In genomic region chr19:18194208-18194530, GRCh38 we compare ENCODE assay signal across 8 cellular contexts. TPM values are rescaled to one million over a fixed set of nuclear protein-coding genes. Genes with fewer than 3 reads are reported as not detected.
DNase-seq lines count a peak whose midpoint lies in the region; ATAC-seq, FAIRE-seq and TF ChIP-seq lines count a peak whose summit lies in the region.

No MANE protein-coding gene starts in this region.

- H3K9me3 Mint-ChIP-seq in mesothelial cell of epicardium: no peaks in the 10 kb centered on the region

- H3K27ac Mint-ChIP-seq in mesothelial cell of epicardium: peak overlapping the region; percentile 95

- no peak for ATAC-seq in K562
- no peak for ATAC-seq in GM18870 (IDR thresholded peaks at IDR 0.05; ENCODE audit: unreplicated experiment)
- ATAC-seq in GM19351 (IDR thresholded peaks at IDR 0.05; ENCODE audit: unreplicated experiment): no peak

- no TSS peak for BruUV-seq in K562 (replicated peaks; lab: Mats Ljungman, UMichigan)

- no peaks in the 10 kb centered on the region for H3K9me1 ChIP-seq in K562 (ENCODE audit: control insufficient read depth, insufficient read depth, low read length)

- H3K4me1 ChIP-seq in HEK293 (ENCODE audit: control insufficient read depth, insufficient read depth, low read length) (no peaks in the 10 kb centered on the region), K562 (replicated peaks in 1 of 2; ENCODE audit: control insufficient read depth in 2 of 2, insufficient read depth in 2 of 2, low read length in 2 of 2) (peaks cover 17 to 43% of the 10 kb centered on the region in 2 experiments; a peak in 4 of 5 replicates)

- intact Hi-C loops in K562 (cut with micrococcal nuclease): no loop called here

- TF ChIP-seq CTCF in 22Rv1 (IDR thresholded peaks at IDR 0.05) (no peak), HEK293 (tag by site-specific recombination; IDR thresholded peaks at IDR 0.05) (no peak), K562 (IDR thresholded peaks at IDR 0.05 in 2 of 3, conservative IDR thresholded peaks at IDR 0.05 in 1 of 3; ENCODE audit: insufficient read depth in 2 of 3, low read depth in 1 of 3, low read length in 3 of 3) (no peak), mesothelial cell of epicardium (IDR thresholded peaks at IDR 0.05; ENCODE audit: unreplicated experiment) (no peak)

- peaks cover 17% of the 10 kb centered on the region for H3K4me1 Mint-ChIP-seq in mesothelial cell of epicardium

- H3K27ac ChIP-seq in 22Rv1 (peak overlapping the region; percentile 90), HEK293 (ENCODE audit: extremely low read depth, low read depth, low read length) (no peak overlapping the region), K562 (ENCODE audit: extremely low read depth, low read depth, low read length) (peak overlapping the region; percentile 80; the same call in 2 of the 3 replicates)

- H3K4me3 ChIP-seq in HEK293 (ENCODE audit: low read depth, low read length) (peak overlapping the region; percentile 76; the same call in 1 of the 2 replicates), K562 (peak overlapping the region; percentile 89)

- H3K9ac ChIP-seq in K562 (ENCODE audit: insufficient read depth in 1 of 2, low read depth in 2 of 2, low read length in 2 of 2): peak overlapping the region; percentile 69 to 96

- H3K36me3 Mint-ChIP-seq in mesothelial cell of epicardium: peaks cover 6% of the 10 kb centered on the region

- DNase-seq in K562 (ENCODE audit: extremely low read depth in 1 of 4, low spot score in 3 of 4) (no peak), mesothelial cell of epicardium (ENCODE audit: low spot score in 2 of 2, unreplicated experiment in 2 of 2) (no peak), urothelium cell line (ENCODE audit: low spot score) (no peak), NCI-H1092 (lab: John Stamatoyannopoulos, UW) (no peak)

- peak overlapping the region; percentile 94 for H3K4me2 ChIP-seq in K562 (ENCODE audit: insufficient read depth, low read length)

- POLR2A ChIA-PET in HEK293 (lab: Yijun Ruan, JAX): interaction anchor here (0.6 kb wide), 2 partner anchors 21 to 170 kb away, joined by 3 to 5 read pairs; no protein-coding TSS in a partner anchor
- POLR2A ChIA-PET in K562 (lab: Yijun Ruan, JAX): interaction anchor here (0.6 to 2.3 kb wide), 3 partner anchors 11 to 861 kb away, joined by 3 to 11 read pairs (median 5); no protein-coding TSS in a partner anchor

- H3K36me3 ChIP-seq in HEK293 (ENCODE audit: control insufficient read depth in 2 of 2, insufficient read depth in 1 of 2, low read length in 2 of 2) (peaks cover 0 to 24% of the 10 kb centered on the region in 2 experiments; a peak in 2 of 3 replicates), K562 (ENCODE audit: control insufficient read depth, insufficient read depth, low read length) (peaks cover 39% of the 10 kb centered on the region; the same call in 2 of the 3 replicates)

- peak; percentile 42 for FAIRE-seq in K562 (lab: Jason Lieb, UNC)
- no peak for FAIRE-seq in urothelium cell line (lab: Jason Lieb, UNC)

- CTCF ChIA-PET in HEK293 (lab: Yijun Ruan, JAX): interaction anchor here (1.3 to 1.4 kb wide), 2 partner anchors 26 to 61 kb away, joined by 3 to 4 read pairs; a partner anchor contains a TSS
- CTCF ChIA-PET in K562 (lab: Yijun Ruan, JAX; ENCODE audit: low intra/inter-chr PET ratio): no interaction called here

- WGBS in K562 (ENCODE audit: insufficient coverage, low coverage, missing lambda C conversion rate): 9% methylated on average over 8 of the region's 8 CpGs

- in situ Hi-C loops in K562 (cut with MboI): no loop called here

- TF ChIP-seq POLR2A in K562 (conservative IDR thresholded peaks at IDR 0.05): no peak

- peak overlapping the region; percentile 67; the same call in 1 of the 2 replicates for H2AFZ ChIP-seq in K562 (ENCODE audit: low read depth, low read length)

- H4K20me1 ChIP-seq in K562 (replicated peaks; ENCODE audit: control insufficient read depth, insufficient read depth, low read length): peaks cover 6% of the 10 kb centered on the region; the same call in 1 of the 2 replicates

- TF ChIP-seq RAD21 in K562 (CRISPR knock-in tag; conservative IDR thresholded peaks at IDR 0.05 in 1 of 2, IDR thresholded peaks at IDR 0.05 in 1 of 2): no peak

- no peaks in the 10 kb centered on the region for H3K9me3 ChIP-seq in HEK293 (ENCODE audit: control insufficient read depth, insufficient read depth, low read depth, low read length)
- H3K9me3 ChIP-seq in K562 (replicated peaks; ENCODE audit: control insufficient read depth, insufficient read depth, low read depth, low read length): no peaks in the 10 kb centered on the region

- no peaks in the 10 kb centered on the region for H3K27me3 ChIP-seq in K562 (ENCODE audit: control insufficient read depth in 2 of 2, insufficient read depth in 2 of 2, low read length in 2 of 2)

- peak overlapping the region; percentile 82 for H3K4me3 Mint-ChIP-seq in mesothelial cell of epicardium

- peaks cover 18% of the 10 kb centered on the region for H3K79me2 ChIP-seq in K562 (ENCODE audit: control insufficient read depth, insufficient read depth, low read length)

- no peaks in the 10 kb centered on the region for H3K27me3 Mint-ChIP-seq in mesothelial cell of epicardium (ENCODE audit: low read depth)

- no peak for TF ChIP-seq EP300 in K562 (IDR thresholded peaks at IDR 0.05; ENCODE audit: low read length)

RNA-seq across cellular contexts. Expression of gene MPV17L2, which starts 1.2 kb away (rescaled TPM):
- 8.8 and 30.9 TPM in 2 replicates for total RNA-seq in K562 (2011; cell fraction: chromatin; rRNA removed; ENCODE audit: low replicate concordance)
- 42.9 and 46.5 TPM in 2 replicates for total RNA-seq in K562 (2011; cell fraction: nucleolus; rRNA removed)
- 23.2 and 24.7 TPM in 2 replicates for total RNA-seq in K562 (2011; cell fraction: nucleoplasm; rRNA removed)
- total RNA-seq in K562 (2014; rRNA removed) (37.8 and 54.6 TPM in 2 replicates), K562 (2014; rRNA removed; fragmentation: Illumina TruSeq; extraction: Trizol) (11.7 and 21.1 TPM in 2 replicates), K562 (2015; rRNA removed; fragmentation: Illumina TruSeq; extraction: Trizol) (27.8 and 28.5 TPM in 2 replicates), K562 (2021) (31.7 and 33.8 TPM in 2 replicates), mesothelial cell of epicardium (7.7 to 9.5 TPM (median 8.2 TPM) in 3 replicates)
- polyA plus RNA-seq in K562 (2011; rRNA removed) (28.4 and 49.3 TPM in 2 replicates), K562 (2014; fragmentation: Illumina TruSeq; extraction: Trizol) (60.2 and 60.9 TPM in 2 replicates), K562 (2014; fragmentation: Nextera tagmentation; extraction: Ambion mirVana) (10 to 100 TPM; 10.6 to 11.0 TPM), K562 (2014; rRNA removed) (60.0 and 67.1 TPM in 2 replicates)
- polyA plus RNA-seq in K562 (2011; cell fraction: cytosol; rRNA removed): 61.2 and 112 TPM in 2 replicates
- 20.0 and 27.3 TPM in 2 replicates for polyA plus RNA-seq in K562 (2011; cell fraction: nucleus; rRNA removed)
- 30.6 and 34.2 TPM in 2 replicates for polyA plus RNA-seq in K562 (2012)
- 14.7 and 21.0 TPM in 2 replicates for polyA minus RNA-seq in K562 (2011; rRNA and poly(A)+ RNA removed)
- polyA minus RNA-seq in K562 (2011; cell fraction: cytosol; rRNA and poly(A)+ RNA removed): 13.2 and 21.0 TPM in 2 replicates
- 10.2 and 11.6 TPM in 2 replicates for polyA minus RNA-seq in K562 (2011; cell fraction: nucleus; rRNA and poly(A)+ RNA removed)

RNA-seq across cellular contexts. Expression of gene RAB3A, which starts 9.7 kb away (rescaled TPM):
- 10.4 and 16.2 TPM in 2 replicates for total RNA-seq in K562 (2011; cell fraction: chromatin; rRNA removed; ENCODE audit: low replicate concordance)
- 8.7 and 9.3 TPM in 2 replicates for total RNA-seq in K562 (2011; cell fraction: nucleolus; rRNA removed)
- 7.6 and 8.3 TPM in 2 replicates for total RNA-seq in K562 (2011; cell fraction: nucleoplasm; rRNA removed)
- 0.86 and 2.5 TPM in 2 replicates for total RNA-seq in K562 (2014; rRNA removed)
- 0.26 and 0.69 TPM in 2 replicates for total RNA-seq in K562 (2014; rRNA removed; fragmentation: Illumina TruSeq; extraction: Trizol)
- total RNA-seq in K562 (2015; rRNA removed; fragmentation: Illumina TruSeq; extraction: Trizol): 1.6 and 1.7 TPM in 2 replicates
- 3.7 and 5.1 TPM in 2 replicates for total RNA-seq in K562 (2021)
- 0.84 and 2.9 TPM in 2 replicates for polyA plus RNA-seq in K562 (2011; rRNA removed)
- 1.7 and 3.2 TPM in 2 replicates for polyA plus RNA-seq in K562 (2011; cell fraction: cytosol; rRNA removed)
- 4.7 and 6.5 TPM in 2 replicates for polyA plus RNA-seq in K562 (2011; cell fraction: nucleus; rRNA removed)
- polyA plus RNA-seq in K562 (2012): 1.5 and 2.0 TPM in 2 replicates
- polyA plus RNA-seq in K562 (2014; fragmentation: Illumina TruSeq; extraction: Trizol): 1.9 and 2.8 TPM in 2 replicates
- polyA plus RNA-seq in K562 (2014; fragmentation: Nextera tagmentation; extraction: Ambion mirVana): under 1 TPM in 1 of 2 experiments, not detected in 1; 0.17 TPM
- 0.94 and 1.00 TPM in 2 replicates for polyA plus RNA-seq in K562 (2014; rRNA removed)
- 6.4 and 9.5 TPM in 2 replicates for polyA minus RNA-seq in K562 (2011; rRNA and poly(A)+ RNA removed)
- polyA minus RNA-seq in K562 (2011; cell fraction: cytosol; rRNA and poly(A)+ RNA removed): 5.4 and 7.2 TPM in 2 replicates
- 3.9 and 8.4 TPM in 2 replicates for polyA minus RNA-seq in K562 (2011; cell fraction: nucleus; rRNA and poly(A)+ RNA removed)
- total RNA-seq in mesothelial cell of epicardium: 5.9 to 6.7 TPM (median 6.4 TPM) in 3 replicates

RNA-seq across cellular contexts. Expression of gene IFI30, which starts 20.6 kb away (rescaled TPM):
- total RNA-seq in K562 (2011; cell fraction: chromatin; rRNA removed; ENCODE audit: low replicate concordance): 38.5 and 88.6 TPM in 2 replicates
- 187 and 195 TPM in 2 replicates for total RNA-seq in K562 (2011; cell fraction: nucleolus; rRNA removed)
- total RNA-seq in K562 (2011; cell fraction: nucleoplasm; rRNA removed): 104 and 132 TPM in 2 replicates
- total RNA-seq in K562 (2014; rRNA removed) (109 and 168 TPM in 2 replicates), K562 (2014; rRNA removed; fragmentation: Illumina TruSeq; extraction: Trizol) (56.6 and 63.7 TPM in 2 replicates), K562 (2015; rRNA removed; fragmentation: Illumina TruSeq; extraction: Trizol) (74.3 and 78.9 TPM in 2 replicates), K562 (2021) (103 and 119 TPM in 2 replicates), mesothelial cell of epicardium (0.32 to 2.0 TPM (median 0.36 TPM) in 3 replicates)
- polyA plus RNA-seq in K562 (2011; rRNA removed) (68.3 and 111 TPM in 2 replicates), K562 (2014; fragmentation: Illumina TruSeq; extraction: Trizol) (108 and 148 TPM in 2 replicates), K562 (2014; fragmentation: Nextera tagmentation; extraction: Ambion mirVana) (100 to 1,000 TPM; 343 to 430 TPM), K562 (2014; rRNA removed) (129 and 166 TPM in 2 replicates)
- polyA plus RNA-seq in K562 (2011; cell fraction: cytosol; rRNA removed): 119 and 287 TPM in 2 replicates
- 39.3 and 70.8 TPM in 2 replicates for polyA plus RNA-seq in K562 (2011; cell fraction: nucleus; rRNA removed)
- 58.1 and 113 TPM in 2 replicates for polyA plus RNA-seq in K562 (2012)
- polyA minus RNA-seq in K562 (2011; rRNA and poly(A)+ RNA removed): 52.6 and 94.8 TPM in 2 replicates
- polyA minus RNA-seq in K562 (2011; cell fraction: cytosol; rRNA and poly(A)+ RNA removed): 53.2 and 63.4 TPM in 2 replicates
- polyA minus RNA-seq in K562 (2011; cell fraction: nucleus; rRNA and poly(A)+ RNA removed): 10.0 and 11.3 TPM in 2 replicates

RNA-seq across cellular contexts. Expression of gene PDE4C, which starts 32.1 kb away (rescaled TPM):
- total RNA-seq in K562 (2011; cell fraction: chromatin; rRNA removed; ENCODE audit: low replicate concordance): 1.9 and 5.1 TPM in 2 replicates
- 2.2 and 3.0 TPM in 2 replicates for total RNA-seq in K562 (2011; cell fraction: nucleolus; rRNA removed)
- 1.3 and 1.6 TPM in 2 replicates for total RNA-seq in K562 (2011; cell fraction: nucleoplasm; rRNA removed)
- total RNA-seq in K562 (2014; rRNA removed): 0.16 and 0.91 TPM in 2 replicates
- 0.11 and 0.29 TPM in 2 replicates for total RNA-seq in K562 (2014; rRNA removed; fragmentation: Illumina TruSeq; extraction: Trizol)
- total RNA-seq in K562 (2015; rRNA removed; fragmentation: Illumina TruSeq; extraction: Trizol): not detected in 2 replicates
- total RNA-seq in K562 (2021): 0.29 and 0.45 TPM in 2 replicates
- polyA plus RNA-seq in K562 (2011; rRNA removed): 0.60 and 0.81 TPM in 2 replicates
- 0.83 and 0.88 TPM in 2 replicates for polyA plus RNA-seq in K562 (2011; cell fraction: cytosol; rRNA removed)
- polyA plus RNA-seq in K562 (2011; cell fraction: nucleus; rRNA removed): 4.1 and 6.8 TPM in 2 replicates
- 0.17 and 0.22 TPM in 2 replicates for polyA plus RNA-seq in K562 (2012)
- polyA plus RNA-seq in K562 (2014; fragmentation: Illumina TruSeq; extraction: Trizol): 0.06 and 0.24 TPM in 2 replicates
- under 1 TPM; 0.04 to 0.08 TPM for polyA plus RNA-seq in K562 (2014; fragmentation: Nextera tagmentation; extraction: Ambion mirVana)
- 0.81 and 0.89 TPM in 2 replicates for polyA plus RNA-seq in K562 (2014; rRNA removed)
- 0.18 TPM in 1 of 2 replicates, not detected in the other for polyA minus RNA-seq in K562 (2011; rRNA and poly(A)+ RNA removed)
- polyA minus RNA-seq in K562 (2011; cell fraction: cytosol; rRNA and poly(A)+ RNA removed): 0.86 TPM in 1 of 2 replicates, not detected in the other
- 1.1 and 1.8 TPM in 2 replicates for polyA minus RNA-seq in K562 (2011; cell fraction: nucleus; rRNA and poly(A)+ RNA removed)
- 0.70 to 1.4 TPM (median 0.93 TPM) in 3 replicates for total RNA-seq in mesothelial cell of epicardium

RNA-seq across cellular contexts. Expression of gene PIK3R2, which starts 41.2 kb away (rescaled TPM):
- 17.4 and 45.8 TPM in 2 replicates for total RNA-seq in K562 (2011; cell fraction: chromatin; rRNA removed; ENCODE audit: low replicate concordance)
- total RNA-seq in K562 (2011; cell fraction: nucleolus; rRNA removed): 15.9 and 22.2 TPM in 2 replicates
- 10.8 and 13.3 TPM in 2 replicates for total RNA-seq in K562 (2011; cell fraction: nucleoplasm; rRNA removed)
- total RNA-seq in K562 (2014; rRNA removed) (10.8 and 15.3 TPM in 2 replicates), K562 (2014; rRNA removed; fragmentation: Illumina TruSeq; extraction: Trizol) (3.3 and 4.7 TPM in 2 replicates), K562 (2015; rRNA removed; fragmentation: Illumina TruSeq; extraction: Trizol) (6.6 and 6.8 TPM in 2 replicates), K562 (2021) (37.9 and 41.2 TPM in 2 replicates), mesothelial cell of epicardium (90.4 to 95.5 TPM (median 94.7 TPM) in 3 replicates)
- polyA plus RNA-seq in K562 (2011; rRNA removed) (5.3 and 7.8 TPM in 2 replicates), K562 (2014; fragmentation: Illumina TruSeq; extraction: Trizol) (1.5 and 1.6 TPM in 2 replicates), K562 (2014; fragmentation: Nextera tagmentation; extraction: Ambion mirVana) (under 1 TPM; 0.39 to 0.65 TPM), K562 (2014; rRNA removed) (6.1 and 14.0 TPM in 2 replicates)
- 5.8 and 9.6 TPM in 2 replicates for polyA plus RNA-seq in K562 (2011; cell fraction: cytosol; rRNA removed)
- polyA plus RNA-seq in K562 (2011; cell fraction: nucleus; rRNA removed): 15.7 and 21.7 TPM in 2 replicates
- 16.2 and 18.1 TPM in 2 replicates for polyA plus RNA-seq in K562 (2012)
- 4.9 and 5.2 TPM in 2 replicates for polyA minus RNA-seq in K562 (2011; rRNA and poly(A)+ RNA removed)
- polyA minus RNA-seq in K562 (2011; cell fraction: cytosol; rRNA and poly(A)+ RNA removed): 19.0 and 26.3 TPM in 2 replicates
- polyA minus RNA-seq in K562 (2011; cell fraction: nucleus; rRNA and poly(A)+ RNA removed): 5.9 and 12.0 TPM in 2 replicates

Comparison
In these comparisons a context has a peak if more than half of its experiments do, and no peak if none do; other contexts are left out.
1. RNA of gene IFI30, which starts 20.6 kb away (total RNA-seq): 38.5 to 195 TPM in K562; 0.32 to 2.0 TPM in mesothelial cell of epicardium; every median in the first group is over 10 times any median in the second.